In the genomic region with DNA sequence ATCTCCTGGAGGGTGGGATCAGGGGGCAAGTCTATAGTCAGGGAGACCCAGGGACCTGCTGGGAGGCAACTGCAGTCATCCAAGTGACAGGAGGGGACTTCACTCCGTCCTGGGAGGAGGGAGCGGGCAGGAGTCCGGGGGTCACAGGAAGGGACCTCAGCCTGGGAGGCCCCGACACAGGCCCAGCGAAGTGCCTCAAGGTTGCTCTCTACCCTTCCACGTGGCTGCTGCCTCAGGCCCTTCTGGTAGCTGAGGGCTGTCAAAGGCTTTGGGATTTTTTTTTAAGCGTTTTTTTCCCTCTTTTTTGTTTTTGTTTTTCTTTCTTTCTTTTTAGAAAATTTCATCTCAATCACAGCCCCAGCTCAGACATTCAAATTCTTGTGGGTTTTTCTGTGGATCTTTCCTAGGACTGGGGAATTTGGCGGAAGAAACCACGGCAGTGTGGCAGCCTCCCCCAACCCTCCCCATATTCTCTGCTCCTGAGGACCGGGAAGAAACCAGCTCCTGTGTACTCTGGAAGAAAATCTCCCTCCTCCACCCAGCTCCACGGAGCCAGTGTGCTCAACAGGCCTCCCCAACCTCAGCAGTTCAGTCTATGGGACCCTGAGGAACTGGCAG, we compare ENCODE assay signal across 23 cellular contexts. TPM values are rescaled to one million over a fixed set of nuclear protein-coding genes. Genes with fewer than 3 reads are reported as not detected.
DNase-seq lines count a peak whose midpoint lies in the region; ATAC-seq and TF ChIP-seq lines count a peak whose summit lies in the region.
"Had no signal": no experiment of that assay in that cellular context is flagged by ENCODE, and none has a peak within 500 bp of the region (broad histone marks: within the 10 kb centered on the region; RNA-seq: fewer than 3 reads in every experiment).

No MANE protein-coding gene starts in this region.

- peak overlapping the region; percentile 37 for H3K9ac ChIP-seq in SK-N-MC (ENCODE audit: insufficient read length)

- WGBS in hepatocyte (ENCODE audit: low lambda C conversion rate, missing lambda C conversion rate) = 63% methylated on average over 11 of the region's 11 CpGs
- 61 to 71% (median 66%) methylated on average over 5 to 11 of the region's 11 CpGs for WGBS in stomach, 5 donors

- H3K27me3 Mint-ChIP-seq in WTC11 (ENCODE audit: low read depth) = peaks cover 30% of the 10 kb centered on the region
- H3K27me3 Mint-ChIP-seq: CD4-positive, alpha-beta T cell; central memory CD8-positive, alpha-beta T cell had no signal

- no peak overlapping the region for H3K4me3 Mint-ChIP-seq in WTC11

- H3K27ac Mint-ChIP-seq in WTC11 = no peak overlapping the region
- H3K27ac Mint-ChIP-seq: stimulated activated memory B cell treated with anti-CD40 and anti-IgM and Interleukin-4, amounts not matched to agents 10 μg/mL and 1 μg/mL and 100 μg/mL, for 72 hours had no signal

- H3K9me2 ChIP-seq in hepatocyte (replicated peaks; ENCODE audit: insufficient read depth) = no peaks in the 10 kb centered on the region

- no peak for DNase-seq in left ventricle myocardium inferior
- no peak for DNase-seq in left ventricle myocardium superior
- no peak for DNase-seq in SK-N-MC (ENCODE audit: low read depth, low spot score)
- no peak for DNase-seq in hepatocyte (ENCODE audit: low spot score)
- no peak for DNase-seq in vagina (ENCODE audit: extremely low spot score in 2 of 2)
- no peak for DNase-seq in stomach
- DNase-seq in NOMO-1 treated with dmso at 0.1 percent for 144 hours (lab: John Stamatoyannopoulos, UW; ENCODE audit: unreplicated experiment) = no peak
- DNase-seq in WTC11 (ENCODE audit: low spot score) = no peak
- DNase-seq: ACHN; activated CD4-positive, CD25-positive, alpha-beta regulatory T cell treated with anti-CD3 and anti-CD28 coated beads, Interleukin-2, amount 50 U/mL, for 72 hours; activated effector memory CD4-positive, alpha-beta T cell treated with Interleukin-2 at 50 U/mL for 16 hours; adrenal gland; CD4-positive, alpha-beta T cell; DMS153; effector CD4-positive, alpha-beta T cell; left lung; NCI-H1694; NCI-H226 had no signal

- peaks cover 4% of the 10 kb centered on the region for H3K79me2 ChIP-seq in hepatocyte

- H3K9me3 ChIP-seq in left ventricle myocardium inferior (replicated peaks) (no peaks in the 10 kb centered on the region), SK-N-MC (ENCODE audit: low read depth, low read length) (no peaks in the 10 kb centered on the region), hepatocyte (ENCODE audit: low read depth) (no peaks in the 10 kb centered on the region), vagina (no peaks in the 10 kb centered on the region), stomach (no peaks in the 10 kb centered on the region)
- H3K9me3 ChIP-seq: adrenal gland, left lung had no signal

- H4K20me1 ChIP-seq in hepatocyte (ENCODE audit: insufficient read depth, poor library complexity, severe bottlenecking) = no peaks in the 10 kb centered on the region

- POLR2A ChIA-PET in WTC11 (lab: Charles Lee) = no interaction called here

- H3K4me3 ChIP-seq in left ventricle myocardium inferior = no peak overlapping the region
- no peak overlapping the region for H3K4me3 ChIP-seq in SK-N-MC
- H3K4me3 ChIP-seq in hepatocyte = no peak overlapping the region
- no peak overlapping the region for H3K4me3 ChIP-seq in vagina
- no peak overlapping the region for H3K4me3 ChIP-seq in stomach
- H3K4me3 ChIP-seq: adrenal gland, left lung had no signal

- no peak for TF ChIP-seq POLR2A in vagina (IDR thresholded peaks at IDR 0.05)
- no peak for TF ChIP-seq POLR2A in stomach (IDR thresholded peaks at IDR 0.05)

- peak overlapping the region; percentile 73 for H3K27ac ChIP-seq in left ventricle myocardium inferior (replicated peaks)
- peak overlapping the region; percentile 91 for H3K27ac ChIP-seq in SK-N-MC
- H3K27ac ChIP-seq in hepatocyte = peak overlapping the region; percentile 43
- peak overlapping the region; percentile 65 for H3K27ac ChIP-seq in vagina
- H3K27ac ChIP-seq in stomach = peak overlapping the region in 2 of 5 donors; percentile 69 to 82

- CTCF ChIA-PET in WTC11 (lab: Charles Lee) = interaction anchor here (0.9 to 3.2 kb wide), 12 partner anchors 11 to 439 kb away, joined by 3 to 54 read pairs (median 6); a partner anchor contains a TSS

- H3K4me1 Mint-ChIP-seq in WTC11 = peaks cover 6% of the 10 kb centered on the region

- no peak for ATAC-seq in left ventricle myocardium superior
- ATAC-seq in WTC11 = no peak
- ATAC-seq: esophagus mucosa, left lung had no signal

- H3K36me3 ChIP-seq in left ventricle myocardium inferior (no peaks in the 10 kb centered on the region), SK-N-MC (ENCODE audit: insufficient read depth, low read length) (no peaks in the 10 kb centered on the region), hepatocyte (replicated peaks; ENCODE audit: insufficient read depth, low read depth) (no peaks in the 10 kb centered on the region), vagina (no peaks in the 10 kb centered on the region), stomach (peaks cover 0 to 10% (median 3%) of the 10 kb centered on the region in 4 donors)
- H3K36me3 ChIP-seq: adrenal gland, left lung had no signal

- no peak for TF ChIP-seq EP300 in stomach (IDR thresholded peaks at IDR 0.05)

- H3K4me2 ChIP-seq in hepatocyte = no peak overlapping the region

- H3K27me3 ChIP-seq in left ventricle myocardium inferior (ENCODE audit: low read depth) (no peaks in the 10 kb centered on the region), hepatocyte (no peaks in the 10 kb centered on the region), vagina (no peaks in the 10 kb centered on the region), stomach (peaks cover 0 to under 1% (median 0%) of the 10 kb centered on the region in 3 donors)
- H3K27me3 ChIP-seq: adrenal gland had no signal

- intact Hi-C loops in left ventricle myocardium inferior (cut with micrococcal nuclease) = no loop called here
- intact Hi-C loops in left ventricle myocardium superior (cut with micrococcal nuclease) = no loop called here
- intact Hi-C loops in vagina (cut with DNase I) = loop anchor here (2.0 to 5.0 kb wide), 2 partner anchors 23 to 36 kb away; a partner anchor contains a TSS
- intact Hi-C loops in stomach (cut with DNase I; ENCODE audit: low total_unique reads) = no loop called here

- no peak for TF ChIP-seq CTCF in left ventricle myocardium inferior (IDR thresholded peaks at IDR 0.05; ENCODE audit: borderline replicate concordance)
- TF ChIP-seq CTCF in hepatocyte (IDR thresholded peaks at IDR 0.05; ENCODE audit: poor library complexity) = no peak
- no peak for TF ChIP-seq CTCF in vagina (IDR thresholded peaks at IDR 0.05)
- no peak for TF ChIP-seq CTCF in stomach (IDR thresholded peaks at IDR 0.05)
- TF ChIP-seq CTCF in WTC11 (IDR thresholded peaks at IDR 0.05) = no peak

- no peaks in the 10 kb centered on the region for H3K36me3 Mint-ChIP-seq in WTC11
- H3K36me3 Mint-ChIP-seq: stimulated activated memory B cell treated with anti-CD40 and anti-IgM and Interleukin-4, amounts not matched to agents 10 μg/mL and 1 μg/mL and 100 μg/mL, for 72 hours had no signal

- no peaks in the 10 kb centered on the region for H3K9me3 Mint-ChIP-seq in WTC11
- H3K9me3 Mint-ChIP-seq: CD4-positive, alpha-beta T cell; central memory CD8-positive, alpha-beta T cell; stimulated activated memory B cell treated with anti-CD40 and anti-IgM and Interleukin-4, amounts not matched to agents 10 μg/mL and 1 μg/mL and 100 μg/mL, for 72 hours had no signal

- peaks cover 36% of the 10 kb centered on the region for H3K4me1 ChIP-seq in left ventricle myocardium inferior
- peaks cover 7% of the 10 kb centered on the region for H3K4me1 ChIP-seq in hepatocyte (ENCODE audit: insufficient read depth)
- peaks cover 25% of the 10 kb centered on the region for H3K4me1 ChIP-seq in vagina
- peaks cover 0 to 32% (median 18%) of the 10 kb centered on the region in 4 donors for H3K4me1 ChIP-seq in stomach
- H3K4me1 ChIP-seq: adrenal gland had no signal

- H2AFZ ChIP-seq in hepatocyte = no peak overlapping the region

TF ChIP-seq in WTC11, 78 proteins besides CTCF, POLR2A, EP300 and RAD21 (continues in another document):
- TF ChIP-seq TP53 (CRISPR knock-in tag; IDR thresholded peaks at IDR 0.05) (no peak), TEAD1 (CRISPR knock-in tag; IDR thresholded peaks at IDR 0.05) (no peak), NR2C2 (CRISPR knock-in tag; IDR thresholded peaks at IDR 0.05) (no peak), TEAD4 (CRISPR knock-in tag; IDR thresholded peaks at IDR 0.05) (no peak), ZNF121 (CRISPR knock-in tag; IDR thresholded peaks at IDR 0.05) (no peak), NFATC4 (CRISPR knock-in tag; IDR thresholded peaks at IDR 0.05) (no peak), SP1 (CRISPR knock-in tag; conservative IDR thresholded peaks at IDR 0.05) (no peak)

RNA-seq across cellular contexts. Expression of a gene that starts 1.4 kb away (rescaled TPM):
- total RNA-seq in left ventricle myocardium inferior (17.0 TPM), left ventricle myocardium superior (16.2 TPM), hepatocyte (6.8 and 17.5 TPM in 2 replicates), vagina (17.7 TPM), stomach (10 to 100 TPM in 2 of 5 donors, 1 to 10 TPM in 3; 1.8 to 17.9 (median 6.4) TPM), WTC11 (2021) (46.5 to 52.9 TPM (median 52.2 TPM) in 3 replicates)
- polyA plus RNA-seq in hepatocyte (19.7 and 23.1 TPM in 2 replicates), stomach (10 to 100 TPM; 31.3 to 75.3 (median 41.7) TPM)

RNA-seq across cellular contexts. Expression of a gene that starts 23.0 kb away (rescaled TPM):
- 84.3 TPM for total RNA-seq in left ventricle myocardium inferior
- 40.6 TPM for total RNA-seq in left ventricle myocardium superior
- total RNA-seq in hepatocyte = 12.5 and 14.5 TPM in 2 replicates
- 27.5 and 35.8 TPM in 2 replicates for polyA plus RNA-seq in hepatocyte
- total RNA-seq in vagina = 106 TPM
- 10 to 100 TPM in 3 of 5 donors, 1 to 10 TPM in 2; 6.2 to 64.3 (median 21.9) TPM for total RNA-seq in stomach
- 10 to 100 TPM in 2 of 3 donors, 1 to 10 TPM in 1; 9.3 to 22.7 (median 10.5) TPM for polyA plus RNA-seq in stomach
- 1.8 to 3.7 TPM (median 3.2 TPM) in 3 replicates for total RNA-seq in WTC11 (2021)
- total RNA-seq: CD4-positive, alpha-beta T cell had no signal

RNA-seq across cellular contexts. Expression of a gene that starts 25.9 kb away (rescaled TPM):
- total RNA-seq in left ventricle myocardium inferior = not detected
- total RNA-seq in left ventricle myocardium superior = 0.25 TPM
- 0.60 and 0.76 TPM in 2 replicates for total RNA-seq in hepatocyte
- polyA plus RNA-seq in hepatocyte = 0.81 and 1.3 TPM in 2 replicates
- total RNA-seq in vagina = 9.6 TPM
- 10 to 100 TPM in 1 of 5 donors, 1 to 10 TPM in 2, not detected in 2; 2.2 to 13.3 (median 5.1) TPM for total RNA-seq in stomach
- polyA plus RNA-seq in stomach = 1 to 10 TPM in 1 of 3 donors, under 1 TPM in 1, not detected in 1; 0.62 to 1.2 TPM
- 0.78 to 1.5 TPM (median 1.0 TPM) in 3 replicates for total RNA-seq in WTC11 (2021)

RNA-seq across cellular contexts. Expression of a gene that starts 45.7 kb away (rescaled TPM):
- not detected for total RNA-seq in left ventricle myocardium inferior
- total RNA-seq in left ventricle myocardium superior = not detected
- 0.12 TPM in 1 of 2 replicates, not detected in the other for total RNA-seq in hepatocyte
- polyA plus RNA-seq in hepatocyte = 0.07 and 0.12 TPM in 2 replicates
- 0.25 TPM for total RNA-seq in vagina
- total RNA-seq in stomach = under 1 TPM in 1 of 5 donors, not detected in 4; 0.55 TPM
- polyA plus RNA-seq in stomach = under 1 TPM in 1 of 3 donors, not detected in 2; 0.03 TPM
- 0.28 to 0.32 TPM (median 0.30 TPM) in 3 replicates for total RNA-seq in WTC11 (2021)
- total RNA-seq: CD4-positive, alpha-beta T cell; esophagus mucosa; left lung; mucosa of gallbladder; ureter had no signal
